Comparison of ENCODE assay signal across 8 cellular contexts in the genomic region with DNA sequence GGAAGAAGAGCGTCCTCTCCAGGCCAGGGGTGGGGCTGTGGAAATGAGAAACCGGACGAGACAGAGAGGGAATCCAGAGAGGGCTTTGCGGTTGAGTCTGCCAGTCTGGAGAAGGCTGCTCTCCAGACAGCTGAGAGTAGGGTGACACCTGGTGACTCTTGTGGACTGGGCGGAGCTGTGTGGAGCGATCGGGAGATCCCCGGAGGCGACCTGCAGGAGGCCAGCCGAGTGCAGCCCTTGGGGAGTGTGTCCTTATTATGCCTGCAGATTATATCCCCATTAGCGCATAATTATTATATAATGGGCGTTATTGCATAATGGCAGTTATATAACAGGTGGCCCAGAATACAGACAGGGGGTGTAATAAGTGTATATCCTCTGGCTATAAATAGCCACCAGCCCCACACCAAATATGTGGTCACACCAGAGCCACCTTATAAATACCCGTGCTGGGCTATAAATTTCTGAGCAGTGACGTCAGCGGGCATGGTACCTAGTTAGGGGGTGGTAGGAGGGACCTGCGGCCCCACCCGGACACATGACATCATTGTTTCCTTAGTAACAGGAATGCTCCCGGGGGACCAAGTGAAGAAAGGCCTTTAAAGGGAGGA. TPM values are rescaled to one million over a fixed set of nuclear protein-coding genes. Genes with fewer than 3 reads are reported as not detected.
DNase-seq lines count a peak whose midpoint lies in the region; ATAC-seq, FAIRE-seq and TF ChIP-seq lines count a peak whose summit lies in the region.

No MANE protein-coding gene starts in this region.

- FAIRE-seq in GM12892 (lab: Jason Lieb, UNC): no peak

- peak overlapping the region; percentile 62 for H3K4me2 ChIP-seq in mammary epithelial cell (ENCODE audit: insufficient read depth, low read depth, low read length)

- no peaks in the 10 kb centered on the region for H4K20me1 ChIP-seq in mammary epithelial cell (ENCODE audit: insufficient read depth, low read length)

- no peak overlapping the region for H2AFZ ChIP-seq in mammary epithelial cell (ENCODE audit: low read depth, low read length)

- in situ Hi-C loops in Caki2 (cut with HindIII; ENCODE audit: low pct_unique_long_range_greater_than_20kb, low sequenced_read_pairs) (no loop called here), mammary epithelial cell (cut with MboI; ENCODE audit: low sequenced_read_pairs in 2 of 2) (no loop called here)

- H3K27me3 ChIP-seq in mammary epithelial cell (ENCODE audit: insufficient read depth, low read length) (no peaks in the 10 kb centered on the region), muscle layer of duodenum (ENCODE audit: low read depth, low read length) (no peaks in the 10 kb centered on the region)

- CTCF ChIA-PET in mammary epithelial cell (lab: Charles Lee; ENCODE audit: low non-redundant PET): no interaction called here

- intact Hi-C loops in mammary epithelial cell (cut with micrococcal nuclease): no loop called here

- no peak for ATAC-seq in GM21367 (IDR thresholded peaks at IDR 0.05; ENCODE audit: unreplicated experiment)

- dilution Hi-C loops in mammary epithelial cell (cut with HindIII; ENCODE audit: low sequenced_read_pairs): no loop called here

- H3K9me3 ChIP-seq in mammary epithelial cell (replicated peaks; ENCODE audit: insufficient read depth, low read length): no peaks in the 10 kb centered on the region
- H3K9me3 ChIP-seq in muscle layer of duodenum (ENCODE audit: control insufficient read depth in 1 of 2, low read length in 2 of 2): no peaks in the 10 kb centered on the region

- H3K27ac ChIP-seq in mammary epithelial cell (ENCODE audit: insufficient read depth, low read depth, low read length) (peak overlapping the region; percentile 97), muscle layer of duodenum (ENCODE audit: low read length) (peak overlapping the region; percentile 82)

- peaks cover 90% of the 10 kb centered on the region for H3K79me2 ChIP-seq in mammary epithelial cell (ENCODE audit: insufficient read depth, low read length)

- no peak for TF ChIP-seq CTCF in mammary epithelial cell (conservative IDR thresholded peaks at IDR 0.05 in 1 of 2, IDR thresholded peaks at IDR 0.05 in 1 of 2; ENCODE audit: extremely low read depth in 1 of 2, insufficient read depth in 1 of 2, low read depth in 1 of 2, low read length in 2 of 2)

- H3K9ac ChIP-seq in mammary epithelial cell (ENCODE audit: insufficient read depth, low read length): peak overlapping the region; percentile 86

- H3K4me3 ChIP-seq in mammary epithelial cell (replicated peaks in 1 of 3; ENCODE audit: insufficient read depth in 1 of 3, low read depth in 2 of 3, low read length in 3 of 3): no peak overlapping the region
- no peak overlapping the region for H3K4me3 ChIP-seq in muscle layer of duodenum (ENCODE audit: low read depth in 1 of 2, low read length in 2 of 2)

- 4% methylated on average over 18 of the region's 18 CpGs for WGBS in mammary epithelial cell (ENCODE audit: low coverage, missing lambda C conversion rate)

- no TSS peak for BruUV-seq in mammary epithelial cell (replicated peaks; lab: Mats Ljungman, UMichigan)

- H3K36me3 ChIP-seq in mammary epithelial cell (ENCODE audit: insufficient read depth, low read length) (no peaks in the 10 kb centered on the region), muscle layer of duodenum (ENCODE audit: control insufficient read depth in 1 of 2, insufficient read depth in 2 of 2, low read length in 2 of 2) (no peaks in the 10 kb centered on the region)

- TF ChIP-seq POLR2A in GM12892 (IDR thresholded peaks at IDR 0.05; ENCODE audit: low read depth, low read length): no peak

- peaks cover 95% of the 10 kb centered on the region for H3K4me1 ChIP-seq in mammary epithelial cell (ENCODE audit: insufficient read depth, low read length)
- peaks cover 41 to 87% of the 10 kb centered on the region in 2 donors for H3K4me1 ChIP-seq in muscle layer of duodenum (ENCODE audit: control insufficient read depth in 1 of 2, insufficient read depth in 2 of 2, low read length in 2 of 2)

- peak; percentile 30 for DNase-seq in Caki2 (ENCODE audit: low read depth)
- DNase-seq in NCI-H2029 (lab: John Stamatoyannopoulos, UW): peak; percentile 92
- DNase-seq in mammary epithelial cell: peak; percentile 83
- DNase-seq in NOMO-1 treated with dmso at 0.1 percent for 144 hours (lab: John Stamatoyannopoulos, UW; ENCODE audit: unreplicated experiment): no peak
- no peak for DNase-seq in GM12892 (ENCODE audit: insufficient read length)
- DNase-seq in mesenteric fat pad (ENCODE audit: low spot score): no peak

RNA-seq across cellular contexts. Expression of a gene that starts 41.2 kb away (rescaled TPM):
- total RNA-seq in Caki2 (2014; rRNA removed; shearing (Covaris generic); ENCODE audit: low replicate concordance): 1.2 and 4.5 TPM in 2 replicates
- total RNA-seq in mammary epithelial cell (10 to 100 TPM; 43.2 to 76.1 TPM), mesenteric fat pad (166 TPM)
- 24.5 TPM for polyA plus RNA-seq in mammary epithelial cell
- polyA minus RNA-seq in mammary epithelial cell: 215 TPM
- 0.55 TPM for polyA plus RNA-seq in GM12892 (2012; ENCODE audit: missing spikeins)

Comparison
In these comparisons a context has a peak if more than half of its experiments do, and no peak if none do; other contexts are left out.
1. DNase-seq: peak in Caki2 (single experiment), NCI-H2029 (single experiment) and mammary epithelial cell (single experiment); none in NOMO-1 treated with dmso at 0.1 percent for 144 hours (single experiment), GM12892 (single experiment) and mesenteric fat pad (single experiment).